Comparison of ENCODE assay signal across 11 cellular contexts in the genomic region with DNA sequence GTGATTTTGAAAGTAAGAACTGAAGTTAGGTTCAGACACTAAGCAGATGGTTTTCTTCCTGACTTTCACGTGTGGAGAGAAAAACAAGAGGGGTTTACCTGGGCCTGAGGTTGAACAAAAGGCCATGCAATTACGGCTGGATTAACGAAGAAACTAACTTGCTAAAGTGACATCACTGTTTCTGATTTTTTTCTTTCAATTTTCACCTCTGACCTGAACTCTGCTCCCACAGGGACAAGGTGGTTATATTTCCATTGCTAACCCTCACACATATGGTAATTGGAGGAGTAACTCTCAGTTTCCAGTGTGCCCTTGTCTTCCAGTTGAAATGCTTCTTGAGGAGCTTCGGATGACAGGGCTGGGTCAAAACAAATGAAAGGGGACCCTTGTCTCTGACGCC. TPM values are rescaled to one million over a fixed set of nuclear protein-coding genes. Genes with fewer than 3 reads are reported as not detected.
DNase-seq lines count a peak whose midpoint lies in the region; ATAC-seq and TF ChIP-seq lines count a peak whose summit lies in the region.
"Had no signal": no experiment of that assay in that cellular context is flagged by ENCODE, and none has a peak within 500 bp of the region (broad histone marks: within the 10 kb centered on the region; RNA-seq: fewer than 3 reads in every experiment).

No MANE protein-coding gene starts in this region.

- H3K27ac ChIP-seq in KOPT-K1 (ENCODE audit: low read depth, low read length, poor library complexity, severe bottlenecking) = peak overlapping the region; percentile 26
- H3K27ac ChIP-seq: WERI-Rb-1 had no signal

- no peaks in the 10 kb centered on the region for H3K9me3 ChIP-seq in KOPT-K1 (ENCODE audit: insufficient read depth, low read length, poor library complexity, severe bottlenecking)
- H3K9me3 ChIP-seq: body of pancreas had no signal

- peak overlapping the region in 6 of 7 donors; percentile 11 to 89 (median 62) for H3K27ac Mint-ChIP-seq in CD14-positive monocyte
- H3K27ac Mint-ChIP-seq in chondrocyte (ENCODE audit: unreplicated experiment) = peak overlapping the region; percentile 91
- H3K27ac Mint-ChIP-seq in osteocyte (ENCODE audit: unreplicated experiment) = peak overlapping the region; percentile 86

- peaks cover 0 to 27% (median 0%) of the 10 kb centered on the region in 3 donors for H3K27me3 Mint-ChIP-seq in CD14-positive monocyte (ENCODE audit: low read depth in 3 of 3)
- no peaks in the 10 kb centered on the region for H3K27me3 Mint-ChIP-seq in chondrocyte (ENCODE audit: low read depth)
- no peaks in the 10 kb centered on the region for H3K27me3 Mint-ChIP-seq in osteocyte (ENCODE audit: unreplicated experiment)

- no peak for DNase-seq in CD14-positive monocyte (ENCODE audit: low spot score)
- no peak for DNase-seq in chondrocyte (ENCODE audit: low spot score)
- no peak for DNase-seq in osteocyte (ENCODE audit: extremely low spot score, unreplicated experiment)
- no peak for DNase-seq in DMS53 (lab: John Stamatoyannopoulos, UW)
- no peak for DNase-seq in NCI-H187 treated with DMSO at 0.1 percent for 48 hours (lab: John Stamatoyannopoulos, UW)
- no peak for DNase-seq in UCSD-AML1 (lab: John Stamatoyannopoulos, UW; ENCODE audit: unreplicated experiment)
- DNase-seq: body of pancreas, EL, WERI-Rb-1 had no signal

- H3K4me1 Mint-ChIP-seq in CD14-positive monocyte (peaks cover 70% of the 10 kb centered on the region), chondrocyte (ENCODE audit: low read depth) (peaks cover 58% of the 10 kb centered on the region), osteocyte (ENCODE audit: unreplicated experiment) (peaks cover 46% of the 10 kb centered on the region)

- H3K36me3 ChIP-seq in KOPT-K1 (ENCODE audit: insufficient read depth, low read length) = peaks cover 72% of the 10 kb centered on the region
- H3K36me3 ChIP-seq: WERI-Rb-1 had no signal

- no peak for ATAC-seq in GM18858 (IDR thresholded peaks at IDR 0.05; ENCODE audit: unreplicated experiment)

- TF ChIP-seq CTCF in CD14-positive monocyte (IDR thresholded peaks at IDR 0.05) (no peak), chondrocyte (IDR thresholded peaks at IDR 0.05) (no peak), osteocyte (IDR thresholded peaks at IDR 0.05) (no peak)

- peaks cover 32 to 45% of the 10 kb centered on the region in 2 donors for H3K36me3 Mint-ChIP-seq in CD14-positive monocyte
- peaks cover 6% of the 10 kb centered on the region for H3K36me3 Mint-ChIP-seq in chondrocyte (ENCODE audit: low read depth)
- no peaks in the 10 kb centered on the region for H3K36me3 Mint-ChIP-seq in osteocyte (ENCODE audit: unreplicated experiment)

- intact Hi-C loops in CD14-positive monocyte (cut with micrococcal nuclease) = loop anchor here in 1 of 2 donors (5.0 kb wide), 1 partner anchor 33 kb away; no protein-coding TSS in a partner anchor

- H3K4me3 Mint-ChIP-seq in CD14-positive monocyte (peak overlapping the region in 1 of 2 donors; percentile 45), chondrocyte (ENCODE audit: unreplicated experiment) (no peak overlapping the region), osteocyte (ENCODE audit: unreplicated experiment) (no peak overlapping the region)

- H3K9me3 Mint-ChIP-seq in CD14-positive monocyte (peaks cover 0 to 5% (median 0%) of the 10 kb centered on the region in 7 donors), chondrocyte (ENCODE audit: low read depth) (peaks cover 11% of the 10 kb centered on the region), osteocyte (ENCODE audit: unreplicated experiment) (no peaks in the 10 kb centered on the region)

RNA-seq across cellular contexts. Expression of gene MSN, which starts 38.0 kb away (rescaled TPM):
- 100 to 1,000 TPM; 691 to 888 TPM for polyA plus RNA-seq in CD14-positive monocyte
- 335 to 384 TPM (median 382 TPM) in 3 replicates for total RNA-seq in chondrocyte
- total RNA-seq in osteocyte = 236 and 241 TPM in 2 replicates
